ENCODE assay signal across 25 cellular contexts in the genomic region with DNA sequence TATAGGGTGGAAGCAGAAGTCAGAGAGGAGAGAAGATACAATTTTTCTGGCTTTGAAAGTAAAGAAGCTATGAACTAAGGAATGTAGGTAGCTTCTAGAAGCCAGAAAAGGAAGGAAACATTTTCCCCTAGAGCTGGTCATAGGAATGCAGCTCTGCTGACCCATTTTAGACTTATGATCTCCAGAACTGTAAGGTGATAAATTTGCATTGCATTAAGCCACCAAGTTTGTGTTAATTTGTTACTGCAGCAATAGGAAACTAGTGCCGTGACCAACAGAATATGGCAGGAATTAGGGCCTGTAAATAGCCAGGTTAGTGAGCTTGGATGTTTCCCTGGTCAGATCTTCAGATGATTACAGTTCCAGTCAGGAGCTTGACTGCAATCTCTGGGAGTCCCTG.
"Had no signal": no experiment of that assay in that cellular context is flagged by ENCODE, and none has a peak within 500 bp of the region (broad histone marks: within the 10 kb centered on the region; RNA-seq: fewer than 3 reads in every experiment).

No MANE protein-coding gene starts in this region.

- H3K27me3 ChIP-seq: esophagus muscularis mucosa, foreskin keratinocyte, gastroesophageal sphincter, heart left ventricle, neural progenitor cell, sigmoid colon, stomach, thyroid gland had no signal

- DNase-seq: dermis blood vessel endothelial cell; effector memory CD4-positive, alpha-beta T cell; foreskin keratinocyte; heart left ventricle; hippocampal formation; islet precursor cell; kidney glomerular epithelial cell; mesendoderm; natural killer cell; nucleus accumbens; right cardiac atrium; sigmoid colon; stimulated activated CD4-positive, alpha-beta T cell treated with anti-CD3 and anti-CD28 coated beads, Interleukin-2, amount 100 ng/mL, for 24 hours; stimulated activated CD4-positive, alpha-beta T cell treated with anti-CD3 and anti-CD28 coated beads, Interleukin-4, amount 100 ng/mL, for 24 hours; stimulated activated naive CD4-positive, alpha-beta T cell treated with Interleukin-2 at 50 U/mL for 16 hours; stomach; thyroid gland had no signal

- H3K36me3 Mint-ChIP-seq: natural killer cell; neural progenitor cell; stimulated activated effector memory CD8-positive, alpha-beta T cell treated with anti-CD3 and anti-CD28 coated beads, Interleukin-12 subunit alpha, Interleukin-12 subunit beta, amount 100 ng/mL, for 72 hours; type B pancreatic cell had no signal

- H2AFZ ChIP-seq: neural progenitor cell had no signal

- H3K27ac ChIP-seq: coronary artery, esophagus muscularis mucosa, foreskin keratinocyte, gastroesophageal sphincter, heart left ventricle, neural progenitor cell, prostate gland, sigmoid colon, stomach, thyroid gland had no signal

- H3K9me3 Mint-ChIP-seq: central memory CD8-positive, alpha-beta T cell; natural killer cell; neural progenitor cell; stimulated activated effector memory CD8-positive, alpha-beta T cell treated with anti-CD3 and anti-CD28 coated beads, Interleukin-12 subunit alpha, Interleukin-12 subunit beta, amount 100 ng/mL, for 72 hours; type B pancreatic cell had no signal

- H3K9ac ChIP-seq: neural progenitor cell had no signal

- H3K4me3 ChIP-seq: coronary artery, esophagus muscularis mucosa, gastroesophageal sphincter, heart left ventricle, neural progenitor cell, prostate gland, sigmoid colon, stomach, thyroid gland had no signal

- H3K4me1 ChIP-seq: neural progenitor cell, prostate gland, thyroid gland had no signal

- H3K27me3 Mint-ChIP-seq: type B pancreatic cell had no signal

- H3K9me3 ChIP-seq: esophagus muscularis mucosa, gastroesophageal sphincter, heart left ventricle, prostate gland, sigmoid colon, stomach, thyroid gland had no signal

- H3K27ac Mint-ChIP-seq: natural killer cell; neural progenitor cell; stimulated activated effector memory CD8-positive, alpha-beta T cell treated with anti-CD3 and anti-CD28 coated beads, Interleukin-12 subunit alpha, Interleukin-12 subunit beta, amount 100 ng/mL, for 72 hours; type B pancreatic cell had no signal

- H3K36me3 ChIP-seq: esophagus muscularis mucosa, gastroesophageal sphincter, heart left ventricle, neural progenitor cell, prostate gland, sigmoid colon, stomach, thyroid gland had no signal

- H3K4me1 Mint-ChIP-seq: neural progenitor cell had no signal

- H3K4me2 ChIP-seq: neural progenitor cell had no signal

- H3K4me3 Mint-ChIP-seq: central memory CD8-positive, alpha-beta T cell; natural killer cell; neural progenitor cell; stimulated activated effector memory CD8-positive, alpha-beta T cell treated with anti-CD3 and anti-CD28 coated beads, Interleukin-12 subunit alpha, Interleukin-12 subunit beta, amount 100 ng/mL, for 72 hours; type B pancreatic cell had no signal
